Comparison of ENCODE assay signal across 8 cellular contexts in genomic region chr14:65179918-65180724, GRCh38.
DNase-seq lines count a peak whose midpoint lies in the region; ATAC-seq, FAIRE-seq and TF ChIP-seq lines count a peak whose summit lies in the region.

No MANE protein-coding gene starts in this region.

- no peak overlapping the region for H3K14ac ChIP-seq in neuronal stem cell (ENCODE audit: low read length)

- TF ChIP-seq EP300 in GM12878 (IDR thresholded peaks at IDR 0.05; ENCODE audit: borderline replicate concordance in 1 of 2, control insufficient read depth in 1 of 2, low read depth in 2 of 2, low read length in 2 of 2) (peak; percentile 86 to 87), tibial nerve (IDR thresholded peaks at IDR 0.05) (peak in 1 of 2 donors; percentile 51)

- TF ChIP-seq POLR2A in GM12878 (IDR thresholded peaks at IDR 0.05; ENCODE audit: low read depth, low read length) (no peak), tibial nerve (IDR thresholded peaks at IDR 0.05) (no peak)

- peak; percentile 89 for ATAC-seq in GM18861 (IDR thresholded peaks at IDR 0.05; ENCODE audit: unreplicated experiment)
- peak; percentile 87 for ATAC-seq in HG02588 (IDR thresholded peaks at IDR 0.05; ENCODE audit: unreplicated experiment)
- peak; percentile 94 for ATAC-seq in GM12878
- no peak for ATAC-seq in left lobe of liver

- RAD21 ChIA-PET in GM12878 (lab: Charles Lee; ENCODE audit: unreplicated experiment): interaction anchor here (0.7 to 1.8 kb wide), 6 partner anchors 10 to 127 kb away, joined by 3 to 10 read pairs (median 4); no protein-coding TSS in a partner anchor

- no peak overlapping the region for H2BK120ac ChIP-seq in neuronal stem cell (ENCODE audit: low read depth, low read length)

- peak; percentile 97 for FAIRE-seq in GM12878 (lab: Jason Lieb, UNC)

- DNase-seq in NCI-H69 (lab: John Stamatoyannopoulos, UW) (peak; percentile 15), GM12878 (ENCODE audit: low read depth, low spot score) (peak; percentile 94), neuronal stem cell (ENCODE audit: low spot score) (no peak), tibial nerve (ENCODE audit: low spot score in 2 of 2) (no peak), left lobe of liver (ENCODE audit: low spot score) (no peak), NCI-H2081 treated with DMSO at 0.1 percent for 48 hours (lab: John Stamatoyannopoulos, UW) (no peak)

- H3K18ac ChIP-seq in neuronal stem cell (ENCODE audit: low read length): peak overlapping the region; percentile 35

- H2AFZ ChIP-seq in GM12878 (ENCODE audit: control insufficient read depth, low read depth, low read length): peak overlapping the region; percentile 13
- H2AFZ ChIP-seq in neuronal stem cell (ENCODE audit: low read length): no peak overlapping the region

- in situ Hi-C loops in GM12878 (cut with MboI): no loop called here

- SMC1A ChIA-PET in GM12878 (lab: Charles Lee; ENCODE audit: uncharacterized antibody, unreplicated experiment): interaction anchor here (1.0 to 1.6 kb wide), 6 partner anchors 10 to 139 kb away, joined by 3 to 6 read pairs (median 4); no protein-coding TSS in a partner anchor

- H3K9ac ChIP-seq in GM12878 (ENCODE audit: control insufficient read depth, insufficient read depth, low read length) (peak overlapping the region; percentile 69), neuronal stem cell (ENCODE audit: low read depth, low read length, poor library complexity) (no peak overlapping the region)

- no peak overlapping the region for H4K91ac ChIP-seq in neuronal stem cell (ENCODE audit: low read depth, low read length, poor library complexity)

- no peak overlapping the region for H3K23ac ChIP-seq in neuronal stem cell (ENCODE audit: low read depth, low read length, poor library complexity)

- peak overlapping the region; percentile 91 for H3K4me2 ChIP-seq in GM12878 (ENCODE audit: control insufficient read depth, insufficient read depth)
- H3K4me2 ChIP-seq in neuronal stem cell (ENCODE audit: insufficient read depth, low read length, poor library complexity, severe bottlenecking): no peak overlapping the region

- no peak overlapping the region for H4K8ac ChIP-seq in neuronal stem cell (ENCODE audit: low read depth, low read length)

- CTCF ChIA-PET in GM12878 (lab: Yijun Ruan, JAX): interaction anchor here (1.0 to 1.7 kb wide), 7 partner anchors 10 to 79 kb away, joined by 3 to 6 read pairs (median 4); no protein-coding TSS in a partner anchor

- no peak overlapping the region for H2AK5ac ChIP-seq in neuronal stem cell (ENCODE audit: low read depth, low read length)

- no peaks in the 10 kb centered on the region for H3K79me1 ChIP-seq in neuronal stem cell (ENCODE audit: low read depth, low read length)

- TF ChIP-seq RAD21 in GM12878 (IDR thresholded peaks at IDR 0.05; ENCODE audit: insufficient read depth, low read depth, low read length): peak; percentile 11; the same call in 1 of the 2 replicates

- POLR2A ChIA-PET in GM12878 (lab: Charles Lee): interaction anchor here (0.5 kb wide), 1 partner anchor 173 kb away, joined by 5 read pairs; no protein-coding TSS in a partner anchor

- H3K79me2 ChIP-seq in GM12878 (ENCODE audit: control insufficient read depth, insufficient read depth, low read length): no peaks in the 10 kb centered on the region

- H3K27me3 ChIP-seq in GM12878 (replicated peaks in 1 of 2; ENCODE audit: control insufficient read depth in 2 of 2, insufficient read depth in 2 of 2, low read length in 1 of 2) (no peaks in the 10 kb centered on the region), neuronal stem cell (ENCODE audit: control insufficient read depth in 3 of 3, insufficient read depth in 3 of 3, low read depth in 1 of 3, low read length in 3 of 3) (peaks cover 0 to 2% (median 0%) of the 10 kb centered on the region in 3 experiments), tibial nerve (no peaks in the 10 kb centered on the region)

- BruUV-seq in GM12878 (replicated peaks; lab: Mats Ljungman, UMichigan): no TSS peak

- no peaks in the 10 kb centered on the region for H3K36me3 ChIP-seq in GM12878 (ENCODE audit: control insufficient read depth in 2 of 2, insufficient read depth in 2 of 2, low read length in 1 of 2)
- H3K36me3 ChIP-seq in neuronal stem cell (replicated peaks in 1 of 2; ENCODE audit: control insufficient read depth in 2 of 2, insufficient read depth in 2 of 2, low read length in 2 of 2): no peaks in the 10 kb centered on the region
- H3K36me3 ChIP-seq in tibial nerve: no peaks in the 10 kb centered on the region

- TF ChIP-seq CTCF in GM12878 (IDR thresholded peaks at IDR 0.05 in 2 of 3, conservative IDR thresholded peaks at IDR 0.05 in 1 of 3; ENCODE audit: control insufficient read depth in 2 of 3, extremely low read depth in 1 of 3, insufficient read depth in 1 of 3, low read depth in 3 of 3, low read length in 3 of 3): no peak
- no peak for TF ChIP-seq CTCF in tibial nerve (IDR thresholded peaks at IDR 0.05)

- no peak overlapping the region for H2BK15ac ChIP-seq in neuronal stem cell (ENCODE audit: low read length)

- no peaks in the 10 kb centered on the region for H4K20me1 ChIP-seq in GM12878 (ENCODE audit: control insufficient read depth, insufficient read depth)

- WGBS in GM12878 (ENCODE audit: insufficient coverage, insufficient replicate concordance, low lambda C conversion rate, missing lambda C conversion rate): 2% methylated on average over 8 of the region's 8 CpGs
- no CpG with 5 or more reads among the region's 8 CpGs for WGBS in neuronal stem cell (ENCODE audit: extremely low coverage in 2 of 2, insufficient read length in 2 of 2, insufficient replicate concordance in 1 of 2), 2 donors
- 43 to 49% methylated on average over 8 of the region's 8 CpGs for WGBS in tibial nerve, 2 donors

- peak overlapping the region; percentile 9; the same call in 1 of the 2 replicates for H3K4me3 ChIP-seq in GM12878
- no peak overlapping the region for H3K4me3 ChIP-seq in neuronal stem cell (ENCODE audit: low read length in 2 of 2)
- H3K4me3 ChIP-seq in tibial nerve: no peak overlapping the region

- H3K27ac ChIP-seq in GM12878 (ENCODE audit: control insufficient read depth, insufficient read depth) (peak overlapping the region; percentile 99), neuronal stem cell (replicated peaks; ENCODE audit: low read length) (no peak overlapping the region), tibial nerve (peak overlapping the region in 1 of 4 donors; percentile 64)

- H2BK5ac ChIP-seq in neuronal stem cell (ENCODE audit: low read length): no peak overlapping the region

- H3K9me3 ChIP-seq in GM12878 (replicated peaks; ENCODE audit: control insufficient read depth, insufficient read depth, low read length) (peaks cover 11% of the 10 kb centered on the region), neuronal stem cell (replicated peaks in 1 of 2; ENCODE audit: control insufficient read depth in 2 of 2, insufficient read depth in 1 of 2, low read depth in 1 of 2, low read length in 2 of 2) (peaks cover 0 to 3% of the 10 kb centered on the region in 2 donors), tibial nerve (peaks cover 0 to 18% (median 0%) of the 10 kb centered on the region in 4 donors)

- no peak overlapping the region for H3K4ac ChIP-seq in neuronal stem cell (ENCODE audit: low read length)

- H2BK12ac ChIP-seq in neuronal stem cell (ENCODE audit: low read length): no peak overlapping the region

- H3K4me1 ChIP-seq in GM12878 (ENCODE audit: control insufficient read depth, insufficient read depth, low read length): peaks cover 32% of the 10 kb centered on the region
- H3K4me1 ChIP-seq in neuronal stem cell (ENCODE audit: control insufficient read depth in 2 of 2, insufficient read depth in 1 of 2, low read depth in 1 of 2, low read length in 2 of 2): peaks cover 0 to 3% of the 10 kb centered on the region in 2 donors
- H3K4me1 ChIP-seq in tibial nerve: peaks cover 0 to 8% (median 0%) of the 10 kb centered on the region in 4 donors

- intact Hi-C loops in GM12878 (cut with micrococcal nuclease; ENCODE audit: unreplicated experiment): loop anchor here (1.0 to 5.0 kb wide), 4 partner anchors 11 to 122 kb away; no protein-coding TSS in a partner anchor

TF ChIP-seq in GM12878, 131 proteins besides CTCF, POLR2A, EP300 and RAD21 (continues in another document):
- peak; percentile 92 for TF ChIP-seq IRF4 (IDR thresholded peaks at IDR 0.05; ENCODE audit: low read depth, low read length)
- TF ChIP-seq BCL11A (IDR thresholded peaks at IDR 0.05; ENCODE audit: low read depth, low read length): peak; percentile 98
- TF ChIP-seq GABPA (IDR thresholded peaks at IDR 0.05; ENCODE audit: low read depth): peak; percentile 66
- peak; percentile 53; the same call in 1 of the 2 replicates for TF ChIP-seq TCF7 (IDR thresholded peaks at IDR 0.05; ENCODE audit: borderline replicate concordance)
- TF ChIP-seq, protein P1, sequence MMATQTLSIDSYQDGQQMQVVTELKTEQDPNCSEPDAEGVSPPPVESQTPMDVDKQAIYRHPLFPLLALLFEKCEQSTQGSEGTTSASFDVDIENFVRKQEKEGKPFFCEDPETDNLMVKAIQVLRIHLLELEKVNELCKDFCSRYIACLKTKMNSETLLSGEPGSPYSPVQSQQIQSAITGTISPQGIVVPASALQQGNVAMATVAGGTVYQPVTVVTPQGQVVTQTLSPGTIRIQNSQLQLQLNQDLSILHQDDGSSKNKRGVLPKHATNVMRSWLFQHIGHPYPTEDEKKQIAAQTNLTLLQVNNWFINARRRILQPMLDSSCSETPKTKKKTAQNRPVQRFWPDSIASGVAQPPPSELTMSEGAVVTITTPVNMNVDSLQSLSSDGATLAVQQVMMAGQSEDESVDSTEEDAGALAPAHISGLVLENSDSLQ (IDR thresholded peaks at IDR 0.05): peak; percentile 90
- TF ChIP-seq, protein P2, sequence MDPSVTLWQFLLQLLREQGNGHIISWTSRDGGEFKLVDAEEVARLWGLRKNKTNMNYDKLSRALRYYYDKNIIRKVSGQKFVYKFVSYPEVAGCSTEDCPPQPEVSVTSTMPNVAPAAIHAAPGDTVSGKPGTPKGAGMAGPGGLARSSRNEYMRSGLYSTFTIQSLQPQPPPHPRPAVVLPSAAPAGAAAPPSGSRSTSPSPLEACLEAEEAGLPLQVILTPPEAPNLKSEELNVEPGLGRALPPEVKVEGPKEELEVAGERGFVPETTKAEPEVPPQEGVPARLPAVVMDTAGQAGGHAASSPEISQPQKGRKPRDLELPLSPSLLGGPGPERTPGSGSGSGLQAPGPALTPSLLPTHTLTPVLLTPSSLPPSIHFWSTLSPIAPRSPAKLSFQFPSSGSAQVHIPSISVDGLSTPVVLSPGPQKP (IDR thresholded peaks at IDR 0.05; ENCODE audit: low read depth, low read length): no peak
- no peak for TF ChIP-seq PAX8 (IDR thresholded peaks at IDR 0.05)
- peak; percentile 98 for TF ChIP-seq RUNX3 (IDR thresholded peaks at IDR 0.05; ENCODE audit: low read length)
- no peak for TF ChIP-seq SMAD1 (IDR thresholded peaks at IDR 0.05; ENCODE audit: low read depth, partially characterized antibody)
- TF ChIP-seq TCF3 (IDR thresholded peaks at IDR 0.05; ENCODE audit: borderline replicate concordance, insufficient read depth, low read depth, low read length): peak; percentile 94

Comparison
In these comparisons a context has a peak if more than half of its experiments do, and no peak if none do; other contexts are left out.
1. DNase-seq: peak in NCI-H69 (single experiment) and GM12878 (single experiment); none in neuronal stem cell (single experiment), tibial nerve (0 of 2), left lobe of liver (single experiment) and NCI-H2081 treated with DMSO at 0.1 percent for 48 hours (single experiment).